Comparison of ENCODE assay signal across 9 cellular contexts in genomic region chr11:33016654-33017053, GRCh38. TPM values are rescaled to one million over a fixed set of nuclear protein-coding genes. Genes with fewer than 3 reads are reported as not detected.
A peak's percentile ranks its signal among the peaks of the same experiment; 100 is the strongest.
DNase-seq lines count a peak whose midpoint lies in the region; ATAC-seq, FAIRE-seq and TF ChIP-seq lines count a peak whose summit lies in the region.
"Had no signal": no experiment of that assay in that cellular context is flagged by ENCODE, and none has a peak within 500 bp of the region (broad histone marks: within the 10 kb centered on the region; RNA-seq: fewer than 3 reads in every experiment).

No MANE protein-coding gene starts in this region.

- H3K4me1 Mint-ChIP-seq in activated T-cell treated with anti-CD3 and anti-CD28 coated beads, Interleukin-2, amount 50 U/mL, for 24 hours (ENCODE audit: low read depth): peaks cover 43% of the 10 kb centered on the region
- H3K4me1 Mint-ChIP-seq in activated naive CD8-positive, alpha-beta T cell treated with anti-CD3 and anti-CD28 coated beads, Interleukin-2, amount 50 U/mL, for 24 hours: peaks cover 36% of the 10 kb centered on the region

- H3K4me3 Mint-ChIP-seq in activated T-cell treated with anti-CD3 and anti-CD28 coated beads, Interleukin-2, amount 50 U/mL, for 24 hours: peak overlapping the region; percentile 69
- H3K4me3 Mint-ChIP-seq in activated naive CD8-positive, alpha-beta T cell treated with anti-CD3 and anti-CD28 coated beads, Interleukin-2, amount 50 U/mL, for 24 hours: peak overlapping the region; percentile 76

- H3K27ac Mint-ChIP-seq in activated T-cell treated with anti-CD3 and anti-CD28 coated beads, Interleukin-2, amount 50 U/mL, for 24 hours: no peak overlapping the region
- H3K27ac Mint-ChIP-seq in activated naive CD8-positive, alpha-beta T cell treated with anti-CD3 and anti-CD28 coated beads, Interleukin-2, amount 50 U/mL, for 24 hours: no peak overlapping the region

- TF ChIP-seq POLR2A in HepG2 (IDR thresholded peaks at IDR 0.05; ENCODE audit: insufficient read depth in 1 of 2, low read depth in 2 of 2, low read length in 2 of 2): no peak
- TF ChIP-seq POLR2A in suprapubic skin (IDR thresholded peaks at IDR 0.05): no peak

- FAIRE-seq in HepG2 (lab: Jason Lieb, UNC): no peak

- no peaks in the 10 kb centered on the region for H3K36me3 ChIP-seq in HepG2 (replicated peaks in 1 of 2; ENCODE audit: control insufficient read depth in 1 of 2, insufficient read depth in 2 of 2, low read length in 2 of 2)
- no peaks in the 10 kb centered on the region for H3K36me3 ChIP-seq in suprapubic skin

- TSS peak; percentile 57 for BruUV-seq in HepG2 (replicated peaks; lab: Mats Ljungman, UMichigan)

- H2AFZ ChIP-seq in HepG2 (ENCODE audit: low read length): no peak overlapping the region

- no peaks in the 10 kb centered on the region for H4K20me1 ChIP-seq in HepG2 (ENCODE audit: insufficient read depth, low read length)

- 4% methylated on average over 4 of the region's 4 CpGs for WGBS in HepG2 (ENCODE audit: low lambda C conversion rate)
- 40% methylated on average over 4 of the region's 4 CpGs for WGBS in suprapubic skin

- peak overlapping the region; percentile 75 for H3K9ac ChIP-seq in HepG2 (ENCODE audit: insufficient read depth, low read depth, low read length)

- in situ Hi-C loops in HepG2 (cut with HindIII; ENCODE audit: extremely low pct_ligation_motif_present, low pct_unique_long_range_greater_than_20kb): no loop called here

- CTCF ChIA-PET in HepG2 (lab: Yijun Ruan, JAX; ENCODE audit: low intra/inter-chr PET ratio, low total read pairs): no interaction called here

- TF ChIP-seq CTCF in HepG2 (CRISPR knock-in tag; IDR thresholded peaks at IDR 0.05): no peak
- TF ChIP-seq CTCF in suprapubic skin (IDR thresholded peaks at IDR 0.05): no peak

- DNase-seq in activated T-cell treated with anti-CD3 and anti-CD28 coated beads, Interleukin-2, amount 50 U/mL, for 24 hours: no peak
- no peak for DNase-seq in activated T-cell treated with anti-CD3 and anti-CD28 coated beads, Interleukin-2, amount 50 U/mL, for 48 hours
- no peak for DNase-seq in activated naive CD8-positive, alpha-beta T cell treated with anti-CD3 and anti-CD28 coated beads, Interleukin-2, amount 50 U/mL, for 24 hours
- DNase-seq in HepG2 (ENCODE audit: low spot score) (no peak), suprapubic skin (ENCODE audit: low spot score in 2 of 2) (no peak), NCI-H226 (no peak)
- DNase-seq: NCI-H748 treated with DMSO at 0.1 percent for 48 hours had no signal

- no peak for ATAC-seq in activated naive CD8-positive, alpha-beta T cell treated with anti-CD3 and anti-CD28 coated beads, Interleukin-2, amount 50 U/mL, for 24 hours
- ATAC-seq in HepG2 (no peak), HG02678 (IDR thresholded peaks at IDR 0.05; ENCODE audit: unreplicated experiment) (no peak), HG03469 (IDR thresholded peaks at IDR 0.05; ENCODE audit: unreplicated experiment) (no peak)

- no peaks in the 10 kb centered on the region for H3K36me3 Mint-ChIP-seq in activated T-cell treated with anti-CD3 and anti-CD28 coated beads, Interleukin-2, amount 50 U/mL, for 24 hours (ENCODE audit: low read depth)
- no peaks in the 10 kb centered on the region for H3K36me3 Mint-ChIP-seq in activated naive CD8-positive, alpha-beta T cell treated with anti-CD3 and anti-CD28 coated beads, Interleukin-2, amount 50 U/mL, for 24 hours (ENCODE audit: low read depth)

- H3K27ac ChIP-seq in HepG2 (ENCODE audit: extremely low read length, insufficient read depth, low read length): peak overlapping the region; percentile 86
- H3K27ac ChIP-seq in suprapubic skin: no peak overlapping the region

- POLR2A ChIA-PET in HepG2 (lab: Yijun Ruan, JAX): interaction anchor here (0.9 to 3.0 kb wide), 15 partner anchors 10 to 144 kb away, joined by 3 to 65 read pairs (median 5); partner anchors contain the start of genes CSTF3 and TCP11L1

- no peak for TF ChIP-seq RAD21 in HepG2 (CRISPR knock-in tag; IDR thresholded peaks at IDR 0.05)

- no peaks in the 10 kb centered on the region for H3K9me3 ChIP-seq in HepG2 (ENCODE audit: low read length)
- H3K9me3 ChIP-seq in suprapubic skin: no peaks in the 10 kb centered on the region

- H3K4me2 ChIP-seq in HepG2 (ENCODE audit: low read depth, low read length): peak overlapping the region; percentile 80

- no peak for TF ChIP-seq EP300 in HepG2 (IDR thresholded peaks at IDR 0.05; ENCODE audit: low read depth in 2 of 2, low read length in 2 of 2)
- no peak for TF ChIP-seq EP300 in HepG2 (CRISPR knock-in tag; IDR thresholded peaks at IDR 0.05; ENCODE audit: borderline replicate concordance)
- no peak for TF ChIP-seq EP300 in suprapubic skin (IDR thresholded peaks at IDR 0.05)

- H3K4me3 ChIP-seq in HepG2 (replicated peaks in 1 of 3; ENCODE audit: insufficient read depth in 1 of 3, low read depth in 2 of 3, low read length in 3 of 3) (peak overlapping the region; percentile 73 to 79 (median 75)), suprapubic skin (peak overlapping the region; percentile 74)

- peaks cover 54% of the 10 kb centered on the region for H3K79me2 ChIP-seq in HepG2 (ENCODE audit: insufficient read depth, low read length)

- H3K9me3 Mint-ChIP-seq in activated T-cell treated with anti-CD3 and anti-CD28 coated beads, Interleukin-2, amount 50 U/mL, for 24 hours: no peaks in the 10 kb centered on the region
- no peaks in the 10 kb centered on the region for H3K9me3 Mint-ChIP-seq in activated naive CD8-positive, alpha-beta T cell treated with anti-CD3 and anti-CD28 coated beads, Interleukin-2, amount 50 U/mL, for 24 hours

- no peaks in the 10 kb centered on the region for H3K27me3 ChIP-seq in HepG2 (ENCODE audit: control insufficient read depth in 1 of 2, insufficient read depth in 2 of 2, low read length in 2 of 2)
- H3K27me3 ChIP-seq in suprapubic skin: no peaks in the 10 kb centered on the region

- peaks cover 24% of the 10 kb centered on the region for H3K27me3 Mint-ChIP-seq in activated T-cell treated with anti-CD3 and anti-CD28 coated beads, Interleukin-2, amount 50 U/mL, for 24 hours
- H3K27me3 Mint-ChIP-seq in activated naive CD8-positive, alpha-beta T cell treated with anti-CD3 and anti-CD28 coated beads, Interleukin-2, amount 50 U/mL, for 24 hours: peaks cover 17% of the 10 kb centered on the region

- intact Hi-C loops in HepG2 (cut with micrococcal nuclease; ENCODE audit: unreplicated experiment): no loop called here

- H3K4me1 ChIP-seq in HepG2 (ENCODE audit: insufficient read depth, low read length) (peaks cover 74% of the 10 kb centered on the region), suprapubic skin (peaks cover 23% of the 10 kb centered on the region)

TF ChIP-seq in HepG2, 621 proteins besides CTCF, POLR2A, EP300 and RAD21 (continues in another document):
- TF ChIP-seq ZNF17 (CRISPR knock-in tag; IDR thresholded peaks at IDR 0.05) (no peak), MED8 (CRISPR knock-in tag; IDR thresholded peaks at IDR 0.05; ENCODE audit: insufficient replicate concordance) (no peak)

RNA-seq across cellular contexts. Expression of gene DEPDC7, which starts 1.0 kb away (rescaled TPM):
- 33.3 and 37.9 TPM in 2 replicates for total RNA-seq in HepG2 (2016; rRNA removed; fragmentation: Illumina TruSeq; extraction: Trizol)
- total RNA-seq in HepG2 (2016; cell fraction: cytosol; rRNA removed; fragmentation: Illumina TruSeq; extraction: Trizol; ENCODE audit: low read depth): 6.7 and 7.4 TPM in 2 replicates
- total RNA-seq in HepG2 (2016; cell fraction: insoluble cytoplasmic fraction; rRNA removed; fragmentation: Illumina TruSeq; extraction: Trizol): 33.6 and 35.3 TPM in 2 replicates
- 10.5 and 12.8 TPM in 2 replicates for total RNA-seq in HepG2 (2016; cell fraction: membrane; rRNA removed; fragmentation: Illumina TruSeq; extraction: Trizol)
- total RNA-seq in HepG2 (2016; cell fraction: nucleus; rRNA removed; fragmentation: Illumina TruSeq; extraction: Trizol): 39.8 and 45.9 TPM in 2 replicates
- 14.7 and 17.3 TPM in 2 replicates for polyA plus RNA-seq in HepG2 (2011; rRNA removed)
- polyA plus RNA-seq in HepG2 (2011; cell fraction: cytosol; rRNA removed): 4.5 and 6.0 TPM in 2 replicates
- polyA plus RNA-seq in HepG2 (2011; cell fraction: nucleus; rRNA removed): 18.6 and 23.7 TPM in 2 replicates
- 13.0 and 13.5 TPM in 2 replicates for polyA plus RNA-seq in HepG2 (2012)
- 3.7 and 4.9 TPM in 2 replicates for polyA plus RNA-seq in HepG2 (2016; cell fraction: cytosol; fragmentation: Illumina TruSeq; extraction: Trizol; ENCODE audit: low read depth)
- 37.0 and 38.7 TPM in 2 replicates for polyA plus RNA-seq in HepG2 (2016; cell fraction: insoluble cytoplasmic fraction; fragmentation: Illumina TruSeq; extraction: Trizol; ENCODE audit: low read depth)
- 4.7 and 6.8 TPM in 2 replicates for polyA plus RNA-seq in HepG2 (2016; cell fraction: membrane; fragmentation: Illumina TruSeq; extraction: Trizol; ENCODE audit: low read depth)
- polyA plus RNA-seq in HepG2 (2016; cell fraction: nucleus; fragmentation: Illumina TruSeq; extraction: Trizol; ENCODE audit: insufficient read depth, low read depth): 77.3 and 77.9 TPM in 2 replicates
- 4.2 and 10.8 TPM in 2 replicates for polyA minus RNA-seq in HepG2 (2011; rRNA and poly(A)+ RNA removed; ENCODE audit: low replicate concordance)
- polyA minus RNA-seq in HepG2 (2011; cell fraction: cytosol; rRNA and poly(A)+ RNA removed): 4.7 and 5.1 TPM in 2 replicates
- 26.5 and 37.2 TPM in 2 replicates for polyA minus RNA-seq in HepG2 (2011; cell fraction: nucleus; rRNA and poly(A)+ RNA removed)
- total RNA-seq in suprapubic skin: 1 to 10 TPM; 2.4 to 5.0 (median 3.3) TPM

RNA-seq across cellular contexts. Expression of gene TCP11L1, which starts 22.7 kb away (rescaled TPM):
- total RNA-seq in HepG2 (2016; rRNA removed; fragmentation: Illumina TruSeq; extraction: Trizol) (10.1 and 14.0 TPM in 2 replicates), suprapubic skin (10 to 100 TPM; 34.8 to 65.6 (median 42.9) TPM)
- total RNA-seq in HepG2 (2016; cell fraction: cytosol; rRNA removed; fragmentation: Illumina TruSeq; extraction: Trizol; ENCODE audit: low read depth): 3.9 and 4.2 TPM in 2 replicates
- total RNA-seq in HepG2 (2016; cell fraction: insoluble cytoplasmic fraction; rRNA removed; fragmentation: Illumina TruSeq; extraction: Trizol): 10.1 and 10.9 TPM in 2 replicates
- 9.8 and 11.8 TPM in 2 replicates for total RNA-seq in HepG2 (2016; cell fraction: membrane; rRNA removed; fragmentation: Illumina TruSeq; extraction: Trizol)
- 9.6 and 12.5 TPM in 2 replicates for total RNA-seq in HepG2 (2016; cell fraction: nucleus; rRNA removed; fragmentation: Illumina TruSeq; extraction: Trizol)
- 7.4 and 7.9 TPM in 2 replicates for polyA plus RNA-seq in HepG2 (2011; rRNA removed)
- polyA plus RNA-seq in HepG2 (2011; cell fraction: cytosol; rRNA removed): 5.8 and 6.9 TPM in 2 replicates
- polyA plus RNA-seq in HepG2 (2011; cell fraction: nucleus; rRNA removed): 6.0 and 7.4 TPM in 2 replicates
- polyA plus RNA-seq in HepG2 (2012): 5.4 and 5.9 TPM in 2 replicates
- polyA plus RNA-seq in HepG2 (2016; cell fraction: cytosol; fragmentation: Illumina TruSeq; extraction: Trizol; ENCODE audit: low read depth): 4.6 and 4.7 TPM in 2 replicates
- polyA plus RNA-seq in HepG2 (2016; cell fraction: insoluble cytoplasmic fraction; fragmentation: Illumina TruSeq; extraction: Trizol; ENCODE audit: low read depth): 7.4 and 9.0 TPM in 2 replicates
- polyA plus RNA-seq in HepG2 (2016; cell fraction: membrane; fragmentation: Illumina TruSeq; extraction: Trizol; ENCODE audit: low read depth): 7.2 and 7.3 TPM in 2 replicates
- polyA plus RNA-seq in HepG2 (2016; cell fraction: nucleus; fragmentation: Illumina TruSeq; extraction: Trizol; ENCODE audit: insufficient read depth, low read depth): 6.7 and 7.9 TPM in 2 replicates
- polyA minus RNA-seq in HepG2 (2011; rRNA and poly(A)+ RNA removed; ENCODE audit: low replicate concordance): 35.7 and 40.8 TPM in 2 replicates
- polyA minus RNA-seq in HepG2 (2011; cell fraction: cytosol; rRNA and poly(A)+ RNA removed): 11.7 and 13.2 TPM in 2 replicates
- polyA minus RNA-seq in HepG2 (2011; cell fraction: nucleus; rRNA and poly(A)+ RNA removed): 18.0 and 24.1 TPM in 2 replicates
